ENCODE assay signal across 28 cellular contexts in the genomic region with DNA sequence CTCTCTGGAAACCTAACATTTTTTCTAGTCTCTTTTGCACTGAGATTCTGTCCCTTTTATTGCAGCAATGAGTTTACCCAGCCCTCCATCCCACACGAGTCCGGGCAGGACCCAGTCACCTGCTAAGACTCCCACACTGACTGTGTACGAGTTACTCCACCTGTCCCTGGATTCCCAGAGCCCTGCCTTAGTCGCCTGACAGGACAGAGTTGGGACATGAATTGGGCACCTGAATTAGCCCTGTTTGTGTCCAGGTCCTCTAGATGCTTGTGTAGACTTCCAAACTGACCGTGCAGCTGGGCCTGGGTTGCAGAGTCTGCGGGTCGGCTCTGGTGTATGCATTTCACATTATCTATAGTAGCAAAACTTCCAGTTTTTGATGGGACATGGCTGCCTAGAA.
"Had no signal": no experiment of that assay in that cellular context is flagged by ENCODE, and none has a peak within 500 bp of the region (broad histone marks: within the 10 kb centered on the region; RNA-seq: fewer than 3 reads in every experiment).

No MANE protein-coding gene starts in this region.

- ATAC-seq: activated CD8-positive, alpha-beta T cell treated with anti-CD3 and anti-CD28 coated beads for 36 hours; activated T-cell treated with anti-CD3 and anti-CD28 coated beads, Interleukin-2, amount 50 U/mL, for 4 hours; activated T-helper 17 cell treated with anti-CD3 and anti-CD28 coated beads, Interleukin-2, amount 50 U/mL, for 72 hours; effector memory CD8-positive, alpha-beta T cell; gastroesophageal sphincter; WTC11 had no signal

- H3K4me1 ChIP-seq: esophagus squamous epithelium had no signal

- H3K9me3 ChIP-seq: esophagus squamous epithelium, gastroesophageal sphincter had no signal

- FAIRE-seq: astrocyte, bronchial epithelial cell had no signal

- H3K27ac ChIP-seq: brain microvascular endothelial cell, esophagus squamous epithelium, gastroesophageal sphincter, VCaP had no signal

- H3K36me3 ChIP-seq: brain microvascular endothelial cell, esophagus squamous epithelium, gastroesophageal sphincter had no signal

- H3K27me3 ChIP-seq: brain microvascular endothelial cell, esophagus squamous epithelium, gastroesophageal sphincter had no signal

- H3K4me3 ChIP-seq: esophagus squamous epithelium, gastroesophageal sphincter had no signal

- DNase-seq: activated CD4-positive, alpha-beta T cell treated with anti-CD3 and anti-CD28 coated beads for 1 hour; activated CD4-positive, alpha-beta T cell treated with anti-CD3 and anti-CD28 coated beads for 4 hours; activated CD4-positive, alpha-beta T cell treated with anti-CD3 and anti-CD28 coated beads, Interleukin-2, amount 10 ng/mL, durations not matched to agents 7 days and 5 days; activated CD4-positive, alpha-beta T cell treated with anti-CD3 and anti-CD28 coated beads, Interleukin-2, amount 50 U/mL, for 4 hours; activated CD8-positive, alpha-beta memory T cell treated with anti-CD3 and anti-CD28 coated beads for 24 hours; activated CD8-positive, alpha-beta T cell treated with anti-CD3 and anti-CD28 coated beads for 36 hours; activated effector memory CD4-positive, alpha-beta T cell treated with Interleukin-2 at 50 U/mL for 16 hours; activated gamma-delta T cell treated with Interleukin-2 at 50 U/mL for 16 hours; activated naive CD4-positive, alpha-beta T cell treated with anti-CD3 and anti-CD28 coated beads, Interleukin-2, amount 50 U/mL, for 16 hours; activated naive CD4-positive, alpha-beta T cell treated with Interleukin-2 at 50 U/mL for 16 hours; activated T-cell treated with anti-CD3 and anti-CD28 coated beads, Interleukin-2, amount 50 U/mL, for 4 hours; amniotic stem cell; anterior cingulate cortex; brain microvascular endothelial cell; cortex of kidney; dermis blood vessel endothelial cell; effector CD4-positive, alpha-beta T cell; effector memory CD8-positive, alpha-beta T cell; erythroblast; esophagus squamous epithelium; foreskin melanocyte; T-helper 2 cell had no signal
